13 cellular contexts compared by ENCODE assay signal in genomic region chr17:50562266-50563094, GRCh38. TPM values are rescaled to one million over a fixed set of nuclear protein-coding genes. Genes with fewer than 3 reads are reported as not detected.
DNase-seq lines count a peak whose midpoint lies in the region; ATAC-seq and TF ChIP-seq lines count a peak whose summit lies in the region.
"Had no signal": no experiment of that assay in that cellular context is flagged by ENCODE, and none has a peak within 500 bp of the region (broad histone marks: within the 10 kb centered on the region; RNA-seq: fewer than 3 reads in every experiment).

No MANE protein-coding gene starts in this region.

- peak overlapping the region; percentile 67 for H3K4me3 Mint-ChIP-seq in WTC11
- peak overlapping the region; percentile 88 for H3K4me3 Mint-ChIP-seq in type B pancreatic cell
- H3K4me3 Mint-ChIP-seq in chondrocyte (ENCODE audit: unreplicated experiment): no peak overlapping the region

- no peak for TF ChIP-seq POLR2A in adrenal gland (IDR thresholded peaks at IDR 0.05)

- intact Hi-C loops in left ventricle myocardium inferior (cut with micrococcal nuclease) (no loop called here), adrenal gland (cut with DNase I) (loop anchor here in 1 of 2 donors (5.0 kb wide), 1 partner anchor 45 kb away; no protein-coding TSS in a partner anchor)

- POLR2A ChIA-PET in WTC11 (lab: Charles Lee): interaction anchor here (1.4 kb wide), 1 partner anchor 12 kb away, joined by 5 read pairs; no protein-coding TSS in a partner anchor

- H3K4me1 Mint-ChIP-seq in WTC11 (peaks cover 39% of the 10 kb centered on the region), type B pancreatic cell (ENCODE audit: unreplicated experiment) (peaks cover 36% of the 10 kb centered on the region), chondrocyte (ENCODE audit: low read depth) (peaks cover 19% of the 10 kb centered on the region)

- TF ChIP-seq CTCF in cardiac muscle cell (IDR thresholded peaks at IDR 0.05; ENCODE audit: low read depth, low read length): no peak
- no peak for TF ChIP-seq CTCF in left ventricle myocardium inferior (IDR thresholded peaks at IDR 0.05; ENCODE audit: borderline replicate concordance)
- no peak for TF ChIP-seq CTCF in WTC11 (IDR thresholded peaks at IDR 0.05)
- no peak for TF ChIP-seq CTCF in type B pancreatic cell (conservative IDR thresholded peaks at IDR 0.05)
- TF ChIP-seq CTCF in adrenal gland (IDR thresholded peaks at IDR 0.05): no peak
- TF ChIP-seq CTCF in chondrocyte (IDR thresholded peaks at IDR 0.05): no peak

- ATAC-seq in WTC11: no peak

- peaks cover 50% of the 10 kb centered on the region for H3K27me3 ChIP-seq in cardiac muscle cell
- peaks cover 97% of the 10 kb centered on the region for H3K27me3 ChIP-seq in left ventricle myocardium inferior (ENCODE audit: low read depth)
- H3K27me3 ChIP-seq in adrenal gland: peaks cover 13% of the 10 kb centered on the region

- H3K9me3 ChIP-seq in cardiac muscle cell (ENCODE audit: low read depth) (no peaks in the 10 kb centered on the region), left ventricle myocardium inferior (replicated peaks) (no peaks in the 10 kb centered on the region), adrenal gland (replicated peaks in 1 of 3) (no peaks in the 10 kb centered on the region)
- H3K9me3 ChIP-seq: tibial nerve had no signal

- H3K36me3 ChIP-seq in cardiac muscle cell: no peaks in the 10 kb centered on the region
- H3K36me3 ChIP-seq in left ventricle myocardium inferior: no peaks in the 10 kb centered on the region
- no peaks in the 10 kb centered on the region for H3K36me3 ChIP-seq in adrenal gland (replicated peaks in 1 of 2)
- H3K36me3 ChIP-seq: tibial nerve had no signal

- no peak overlapping the region for H3K27ac ChIP-seq in cardiac muscle cell
- H3K27ac ChIP-seq in left ventricle myocardium inferior (replicated peaks): no peak overlapping the region
- no peak overlapping the region for H3K27ac ChIP-seq in adrenal gland
- H3K27ac ChIP-seq: C4-2B, tibial nerve had no signal

- no peaks in the 10 kb centered on the region for H3K36me3 Mint-ChIP-seq in WTC11
- H3K36me3 Mint-ChIP-seq in type B pancreatic cell: no peaks in the 10 kb centered on the region
- H3K36me3 Mint-ChIP-seq in chondrocyte (ENCODE audit: low read depth): peaks cover 1% of the 10 kb centered on the region

- H3K27me3 Mint-ChIP-seq in WTC11 (ENCODE audit: low read depth): peaks cover 83% of the 10 kb centered on the region
- H3K27me3 Mint-ChIP-seq in type B pancreatic cell: peaks cover 75% of the 10 kb centered on the region
- peaks cover 52% of the 10 kb centered on the region for H3K27me3 Mint-ChIP-seq in chondrocyte (ENCODE audit: low read depth)

- CTCF ChIA-PET in WTC11 (lab: Charles Lee): interaction anchor here (0.8 to 7.2 kb wide), 12 partner anchors 8 to 165 kb away, joined by 3 to 135 read pairs (median 5); partner anchors contain the start of gene LRRC59

- no peak for DNase-seq in cardiac muscle cell (ENCODE audit: low read depth in 1 of 2, low spot score in 1 of 2)
- DNase-seq in left ventricle myocardium inferior: no peak
- DNase-seq in WTC11 (ENCODE audit: low spot score): peak; percentile 40
- no peak for DNase-seq in type B pancreatic cell (ENCODE audit: extremely low spot score, unreplicated experiment)
- no peak for DNase-seq in adrenal gland
- DNase-seq in chondrocyte (ENCODE audit: low spot score): no peak
- no peak for DNase-seq in ecto neural progenitor cell (ENCODE audit: low spot score)
- DNase-seq: NCI-H1436, SW 1271 had no signal

- H3K9me3 Mint-ChIP-seq in WTC11 (no peaks in the 10 kb centered on the region), type B pancreatic cell (no peaks in the 10 kb centered on the region), chondrocyte (ENCODE audit: low read depth) (no peaks in the 10 kb centered on the region)

- H3K27ac Mint-ChIP-seq in WTC11 (no peak overlapping the region), type B pancreatic cell (peak overlapping the region; percentile 68), chondrocyte (ENCODE audit: unreplicated experiment) (no peak overlapping the region)

- H3K4me3 ChIP-seq in cardiac muscle cell (peak overlapping the region; percentile 64), left ventricle myocardium inferior (no peak overlapping the region), iPS-11a (ENCODE audit: low read depth, low read length) (peak overlapping the region; percentile 24), adrenal gland (no peak overlapping the region)
- H3K4me3 ChIP-seq: tibial nerve had no signal

- H3K4me1 ChIP-seq in cardiac muscle cell (ENCODE audit: low read depth): peaks cover 37% of the 10 kb centered on the region
- peaks cover 46% of the 10 kb centered on the region for H3K4me1 ChIP-seq in left ventricle myocardium inferior
- H3K4me1 ChIP-seq in adrenal gland (replicated peaks in 1 of 2): peaks cover 22 to 28% of the 10 kb centered on the region in 2 donors

- WGBS in adrenal gland, 4 donors: 47 to 64% (median 49%) methylated on average over 10 to 22 of the region's 22 CpGs

TF ChIP-seq in WTC11, 78 proteins besides CTCF, POLR2A, EP300 and RAD21 (continues in another document):
- TF ChIP-seq ZNF263 (CRISPR knock-in tag; IDR thresholded peaks at IDR 0.05; ENCODE audit: low read depth): 0 out of 2 replicates have a peak, but pooled peaks have one; percentile 53
- TF ChIP-seq, protein P1, sequence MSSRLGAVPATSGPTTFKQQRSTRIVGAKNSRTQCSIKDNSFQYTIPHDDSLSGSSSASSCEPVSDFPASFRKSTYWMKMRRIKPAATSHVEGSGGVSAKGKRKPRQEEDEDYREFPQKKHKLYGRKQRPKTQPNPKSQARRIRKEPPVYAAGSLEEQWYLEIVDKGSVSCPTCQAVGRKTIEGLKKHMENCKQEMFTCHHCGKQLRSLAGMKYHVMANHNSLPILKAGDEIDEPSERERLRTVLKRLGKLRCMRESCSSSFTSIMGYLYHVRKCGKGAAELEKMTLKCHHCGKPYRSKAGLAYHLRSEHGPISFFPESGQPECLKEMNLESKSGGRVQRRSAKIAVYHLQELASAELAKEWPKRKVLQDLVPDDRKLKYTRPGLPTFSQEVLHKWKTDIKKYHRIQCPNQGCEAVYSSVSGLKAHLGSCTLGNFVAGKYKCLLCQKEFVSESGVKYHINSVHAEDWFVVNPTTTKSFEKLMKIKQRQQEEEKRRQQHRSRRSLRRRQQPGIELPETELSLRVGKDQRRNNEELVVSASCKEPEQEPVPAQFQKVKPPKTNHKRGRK (CRISPR knock-in tag; IDR thresholded peaks at IDR 0.05; ENCODE audit: borderline replicate concordance): no peak
- TF ChIP-seq MXD4 (CRISPR knock-in tag; IDR thresholded peaks at IDR 0.05; ENCODE audit: borderline replicate concordance): no peak
- TF ChIP-seq ZNF281 (CRISPR knock-in tag; IDR thresholded peaks at IDR 0.05): no peak
- no peak for TF ChIP-seq SP1 (CRISPR knock-in tag; conservative IDR thresholded peaks at IDR 0.05)
- no peak for TF ChIP-seq MYBL2 (CRISPR knock-in tag; IDR thresholded peaks at IDR 0.05)

RNA-seq across cellular contexts. Expression of gene CACNA1G, which starts 2.0 kb away (rescaled TPM):
- 29.7 and 46.1 TPM in 2 replicates for total RNA-seq in cardiac muscle cell
- polyA plus RNA-seq in cardiac muscle cell: 19.0 and 22.8 TPM in 2 replicates
- total RNA-seq in left ventricle myocardium inferior: 0.58 TPM
- 5.4 to 6.7 TPM (median 6.2 TPM) in 3 replicates for total RNA-seq in WTC11 (2021)
- 1.9 and 27.8 TPM in 2 replicates for total RNA-seq in type B pancreatic cell (ENCODE audit: low replicate concordance)
- total RNA-seq in adrenal gland: under 1 TPM in 7 of 8 donors, not detected in 1; 0.06 to 0.72 (median 0.14) TPM
- under 1 TPM; 0.05 to 0.24 (median 0.07) TPM for polyA plus RNA-seq in adrenal gland
- 0.05 to 0.41 TPM (median 0.10 TPM) in 3 replicates for total RNA-seq in chondrocyte
- total RNA-seq: pulmonary artery endothelial cell had no signal

RNA-seq across cellular contexts. Expression of gene SPATA20, which starts 15.5 kb away (rescaled TPM):
- total RNA-seq in cardiac muscle cell (194 and 216 TPM in 2 replicates), left ventricle myocardium inferior (66.3 TPM), WTC11 (2021) (24.6 to 30.6 TPM (median 26.3 TPM) in 3 replicates), type B pancreatic cell (ENCODE audit: low replicate concordance) (40.3 and 51.3 TPM in 2 replicates), adrenal gland (100 to 1,000 TPM in 7 of 8 donors, 10 to 100 TPM in 1; 78.9 to 205 (median 169) TPM), chondrocyte (51.0 to 60.1 TPM (median 51.8 TPM) in 3 replicates)
- polyA plus RNA-seq in cardiac muscle cell (103 and 162 TPM in 2 replicates), adrenal gland (100 to 1,000 TPM in 2 of 3 donors, 10 to 100 TPM in 1; 12.7 to 246 (median 150) TPM)

RNA-seq across cellular contexts. Expression of gene EPN3, which starts 29.9 kb away (rescaled TPM):
- total RNA-seq in cardiac muscle cell: 2.0 and 3.1 TPM in 2 replicates
- polyA plus RNA-seq in cardiac muscle cell: 1.9 and 3.5 TPM in 2 replicates
- total RNA-seq in left ventricle myocardium inferior: 19.9 TPM
- 6.9 to 8.8 TPM (median 8.1 TPM) in 3 replicates for total RNA-seq in WTC11 (2021)
- 41.7 and 72.1 TPM in 2 replicates for total RNA-seq in type B pancreatic cell (ENCODE audit: low replicate concordance)
- 10 to 100 TPM in 7 of 8 donors, 1 to 10 TPM in 1; 1.7 to 96.1 (median 38.2) TPM for total RNA-seq in adrenal gland
- polyA plus RNA-seq in adrenal gland: 10 to 100 TPM in 2 of 3 donors, 1 to 10 TPM in 1; 1.2 to 32.3 (median 10.5) TPM
- not detected in 3 replicates for total RNA-seq in chondrocyte

RNA-seq across cellular contexts. Expression of gene MYCBPAP, which starts 54.2 kb away (rescaled TPM):
- 1.2 and 3.2 TPM in 2 replicates for total RNA-seq in cardiac muscle cell
- polyA plus RNA-seq in cardiac muscle cell: 1.2 and 2.5 TPM in 2 replicates
- 0.82 TPM for total RNA-seq in left ventricle myocardium inferior
- total RNA-seq in WTC11 (2021): 5.7 to 6.9 TPM (median 6.6 TPM) in 3 replicates
- total RNA-seq in type B pancreatic cell (ENCODE audit: low replicate concordance): 0.88 and 4.1 TPM in 2 replicates
- 1 to 10 TPM in 6 of 8 donors, under 1 TPM in 1, not detected in 1; 0.12 to 8.9 (median 2.3) TPM for total RNA-seq in adrenal gland
- polyA plus RNA-seq in adrenal gland: 1 to 10 TPM in 2 of 3 donors, under 1 TPM in 1; 0.27 to 4.4 (median 2.2) TPM
- total RNA-seq in chondrocyte: 0.99 to 1.2 TPM (median 1.00 TPM) in 3 replicates

Comparison
In these comparisons a context has a peak if more than half of its experiments do, and no peak if none do; other contexts are left out.
1. H3K4me3 ChIP-seq: peak in cardiac muscle cell (single experiment) and iPS-11a (single experiment); none in left ventricle myocardium inferior (single experiment) and adrenal gland (0 of 4).